ENCODE assay signal across 16 cellular contexts in genomic region chrX:10012776-10013175, GRCh38. TPM values are rescaled to one million over a fixed set of nuclear protein-coding genes. Genes with fewer than 3 reads are reported as not detected.
DNase-seq lines count a peak whose midpoint lies in the region; ATAC-seq and TF ChIP-seq lines count a peak whose summit lies in the region.
"Had no signal": no experiment of that assay in that cellular context is flagged by ENCODE, and none has a peak within 500 bp of the region (broad histone marks: within the 10 kb centered on the region; RNA-seq: fewer than 3 reads in every experiment).

No MANE protein-coding gene starts in this region.

- no peak overlapping the region for H3K9ac ChIP-seq in KMS-11
- H3K9ac ChIP-seq in colonic mucosa (ENCODE audit: low read depth in 2 of 2, low read length in 2 of 2) = no peak overlapping the region

- ATAC-seq in activated T-cell treated with anti-CD3 and anti-CD28 coated beads, Interleukin-2, amount 50 U/mL, for 4 hours = no peak
- ATAC-seq in sciatic nerve = no peak
- no peak for ATAC-seq in left lung

- intact Hi-C loops in dendritic cell treated with granulocyte-macrophage colony-stimulating factor and Interleukin-4, amounts not matched to agents 40 ng/mL and 50 ng/mL, for 4 days (cut with micrococcal nuclease) = no loop called here
- intact Hi-C loops in sciatic nerve (cut with DNase I) (no loop called here), colonic mucosa (cut with DNase I) (no loop called here), left lung (cut with DNase I) (no loop called here)

- H3K9me3 Mint-ChIP-seq in activated T-cell treated with anti-CD3 and anti-CD28 coated beads, Interleukin-2, amount 50 U/mL, for 4 hours = no peaks in the 10 kb centered on the region
- H3K9me3 Mint-ChIP-seq in dendritic cell treated with granulocyte-macrophage colony-stimulating factor and Interleukin-4, amounts not matched to agents 40 ng/mL and 50 ng/mL, for 4 days = no peaks in the 10 kb centered on the region

- H3K27me3 Mint-ChIP-seq in activated T-cell treated with anti-CD3 and anti-CD28 coated beads, Interleukin-2, amount 50 U/mL, for 4 hours (ENCODE audit: low read depth) = no peaks in the 10 kb centered on the region
- peaks cover 3% of the 10 kb centered on the region for H3K27me3 Mint-ChIP-seq in dendritic cell treated with granulocyte-macrophage colony-stimulating factor and Interleukin-4, amounts not matched to agents 40 ng/mL and 50 ng/mL, for 4 days

- H4K20me1 ChIP-seq in KMS-11 (ENCODE audit: insufficient read depth) = no peaks in the 10 kb centered on the region

- H3K4me3 ChIP-seq in KMS-11 (IDR thresholded peaks at IDR 0.05; ENCODE audit: insufficient read depth, low read depth, low read length) = no peak overlapping the region
- H3K4me3 ChIP-seq in colonic mucosa = no peak overlapping the region
- no peak overlapping the region for H3K4me3 ChIP-seq in left lung
- H3K4me3 ChIP-seq: esophagus muscularis mucosa, thoracic aorta had no signal

- no peaks in the 10 kb centered on the region for H3K36me3 Mint-ChIP-seq in activated T-cell treated with anti-CD3 and anti-CD28 coated beads, Interleukin-2, amount 50 U/mL, for 4 hours (ENCODE audit: insufficient read depth)
- H3K36me3 Mint-ChIP-seq in dendritic cell treated with granulocyte-macrophage colony-stimulating factor and Interleukin-4, amounts not matched to agents 40 ng/mL and 50 ng/mL, for 4 days (ENCODE audit: low read depth) = peaks cover 12% of the 10 kb centered on the region

- H3K79me2 ChIP-seq in KMS-11 (ENCODE audit: insufficient read depth, low read depth) = peaks cover 19% of the 10 kb centered on the region

- H3K9me3 ChIP-seq in colonic mucosa (no peaks in the 10 kb centered on the region), left lung (no peaks in the 10 kb centered on the region)
- H3K9me3 ChIP-seq: esophagus muscularis mucosa, thoracic aorta had no signal

- H3K4me2 ChIP-seq in KMS-11 = no peak overlapping the region

- H3K4me1 Mint-ChIP-seq in activated T-cell treated with anti-CD3 and anti-CD28 coated beads, Interleukin-2, amount 50 U/mL, for 4 hours (ENCODE audit: low read depth) = peaks cover 41% of the 10 kb centered on the region
- peaks cover 48% of the 10 kb centered on the region for H3K4me1 Mint-ChIP-seq in dendritic cell treated with granulocyte-macrophage colony-stimulating factor and Interleukin-4, amounts not matched to agents 40 ng/mL and 50 ng/mL, for 4 days (ENCODE audit: low read depth)

- H3K27ac ChIP-seq in KMS-11 (peak overlapping the region; percentile 89; the same call in 1 of the 2 replicates), colonic mucosa (no peak overlapping the region), left lung (no peak overlapping the region)
- H3K27ac ChIP-seq: esophagus muscularis mucosa, thoracic aorta had no signal

- DNase-seq in activated T-cell treated with anti-CD3 and anti-CD28 coated beads, Interleukin-2, amount 50 U/mL, for 4 hours = no peak
- DNase-seq in activated T-cell treated with anti-CD3 and anti-CD28 coated beads, Interleukin-2, amount 50 U/mL, for 1 hour = no peak
- DNase-seq in sciatic nerve (ENCODE audit: low spot score) (peak; percentile 34), pons (ENCODE audit: low spot score) (no peak), colonic mucosa (no peak), left lung (no peak)
- DNase-seq: activated T-cell treated with anti-CD3 and anti-CD28 coated beads, Interleukin-2, amount 50 U/mL, for 48 hours; aorta; cortex of kidney; NCI-H187 treated with DMSO at 0.1 percent for 48 hours; NCI-H524; OCI-M1 had no signal

- no peak overlapping the region for H2AFZ ChIP-seq in KMS-11 (ENCODE audit: low read depth)

- TF ChIP-seq CTCF in KMS-11 (conservative IDR thresholded peaks at IDR 0.05; ENCODE audit: low read depth, low read length) = no peak
- no peak for TF ChIP-seq CTCF in colonic mucosa (IDR thresholded peaks at IDR 0.05)
- no peak for TF ChIP-seq CTCF in left lung (IDR thresholded peaks at IDR 0.05)

- H3K27ac Mint-ChIP-seq in dendritic cell treated with granulocyte-macrophage colony-stimulating factor and Interleukin-4, amounts not matched to agents 40 ng/mL and 50 ng/mL, for 4 days = peak overlapping the region; percentile 18

- H3K27me3 ChIP-seq in KMS-11 (ENCODE audit: insufficient read depth, low read depth) (no peaks in the 10 kb centered on the region), colonic mucosa (no peaks in the 10 kb centered on the region), left lung (no peaks in the 10 kb centered on the region)
- H3K27me3 ChIP-seq: esophagus muscularis mucosa had no signal

- H3K4me1 ChIP-seq in KMS-11 (ENCODE audit: low read depth, poor library complexity, severe bottlenecking) = peaks cover 70% of the 10 kb centered on the region
- no peaks in the 10 kb centered on the region for H3K4me1 ChIP-seq in colonic mucosa
- H3K4me1 ChIP-seq in left lung = peaks cover 0 to 51% of the 10 kb centered on the region in 2 donors

- peak overlapping the region; percentile 52 for H3K4me3 Mint-ChIP-seq in activated T-cell treated with anti-CD3 and anti-CD28 coated beads, Interleukin-2, amount 50 U/mL, for 4 hours
- H3K4me3 Mint-ChIP-seq in dendritic cell treated with granulocyte-macrophage colony-stimulating factor and Interleukin-4, amounts not matched to agents 40 ng/mL and 50 ng/mL, for 4 days = no peak overlapping the region

- no peaks in the 10 kb centered on the region for H3K36me3 ChIP-seq in KMS-11 (ENCODE audit: insufficient read depth)
- H3K36me3 ChIP-seq in colonic mucosa = no peaks in the 10 kb centered on the region
- no peaks in the 10 kb centered on the region for H3K36me3 ChIP-seq in left lung
- H3K36me3 ChIP-seq: esophagus muscularis mucosa, thoracic aorta had no signal

RNA-seq across cellular contexts. Expression of gene CLDN34, which starts 45.6 kb away (rescaled TPM):
- not detected for total RNA-seq in activated T-cell treated with anti-CD3 and anti-CD28 coated beads, Interleukin-2, amount 50 U/mL, for 4 hours
- total RNA-seq in sciatic nerve (not detected), colonic mucosa (under 1 TPM; 0.24 to 0.27 TPM), left lung (under 1 TPM in 1 of 2 donors, not detected in 1; 0.41 TPM)
- total RNA-seq: thoracic aorta had no signal
